Comparison of ENCODE assay signal across 9 cellular contexts in the genomic region with DNA sequence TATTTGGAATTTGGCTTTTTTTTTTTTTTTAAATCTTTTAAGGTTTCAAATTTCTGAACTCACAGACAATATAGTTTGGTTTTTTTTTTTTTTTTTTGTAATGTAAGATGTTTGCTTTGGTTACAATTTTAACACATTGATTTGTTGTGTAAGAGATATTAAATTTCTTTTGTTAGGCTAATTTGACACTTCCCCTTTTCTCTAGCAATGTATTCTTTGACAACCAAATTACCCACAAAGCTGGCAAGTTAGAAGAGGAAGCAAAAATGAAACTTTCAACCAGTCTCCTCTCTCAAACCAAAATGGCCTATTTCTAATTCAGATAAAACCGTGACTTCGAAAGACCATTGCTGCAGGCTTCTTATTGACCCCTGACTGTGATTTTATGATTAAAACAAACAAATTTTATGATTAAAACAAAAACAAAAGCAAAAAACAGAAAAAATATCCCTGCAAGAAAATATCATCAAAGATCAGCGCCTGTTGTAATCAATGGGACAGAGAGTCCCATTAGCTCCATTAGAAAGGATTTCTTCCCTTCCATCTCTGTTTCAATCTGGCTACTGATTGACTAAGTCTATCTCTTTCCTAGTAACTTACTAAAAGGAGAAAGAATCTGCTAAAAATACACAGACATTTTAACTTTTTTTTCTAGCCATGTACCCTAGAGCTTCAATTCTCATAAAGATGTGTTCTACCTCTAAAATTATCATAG.
A peak's percentile ranks its signal among the peaks of the same experiment; 100 is the strongest.
DNase-seq lines count a peak whose midpoint lies in the region; ATAC-seq and TF ChIP-seq lines count a peak whose summit lies in the region.
"Had no signal": no experiment of that assay in that cellular context is flagged by ENCODE, and none has a peak within 500 bp of the region (broad histone marks: within the 10 kb centered on the region; RNA-seq: fewer than 3 reads in every experiment).

No MANE protein-coding gene starts in this region.

- TF ChIP-seq POLR2A in esophagus squamous epithelium (IDR thresholded peaks at IDR 0.05) = no peak

- peak overlapping the region in 8 of 11 experiments; percentile 5 to 73 (median 62); a peak in 12 of 22 replicates for H3K4me2 ChIP-seq in BLaER1 treated with 17β-estradiol and CSF1 and Interleukin-3, amounts not matched to agents 10 nM and 100 nM
- H3K4me2 ChIP-seq in OCI-LY3 (ENCODE audit: low read length) = peak overlapping the region; percentile 65

- in situ Hi-C loops in G401 (cut with HindIII; ENCODE audit: low sequenced_read_pairs) = no loop called here

- 87 to 91% methylated on average over 3 of the region's 3 CpGs for WGBS in esophagus squamous epithelium, 2 donors

- H4K20me1 ChIP-seq in BLaER1 treated with 17β-estradiol and CSF1 and Interleukin-3, amounts not matched to agents 10 nM and 100 nM = no peaks in the 10 kb centered on the region
- no peaks in the 10 kb centered on the region for H4K20me1 ChIP-seq in OCI-LY3 (ENCODE audit: insufficient read depth, low read length)

- no peak for DNase-seq in activated CD4-positive, CD25-positive, alpha-beta regulatory T cell (lab: John Stamatoyannopoulos, UW)
- DNase-seq in stimulated activated naive CD8-positive, alpha-beta T cell treated with anti-CD3 and anti-CD28 coated beads, Interleukin-15, Interleukin-2, amounts not matched to agents 100 U/mL and 50 U/mL, for 24 hours = no peak
- DNase-seq in esophagus squamous epithelium (lab: John Stamatoyannopoulos, UW) (no peak), G401 (ENCODE audit: low spot score) (no peak)

- TF ChIP-seq CTCF in OCI-LY3 (IDR thresholded peaks at IDR 0.05; ENCODE audit: low read depth, low read length) (no peak), esophagus squamous epithelium (IDR thresholded peaks at IDR 0.05) (no peak)

- peak overlapping the region in 1 of 10 experiments; percentile 5; a peak in 1 of 20 replicates for H3K4me3 ChIP-seq in BLaER1 treated with 17β-estradiol and CSF1 and Interleukin-3, amounts not matched to agents 10 nM and 100 nM
- peak overlapping the region; percentile 41 for H3K4me3 ChIP-seq in OCI-LY3 (ENCODE audit: low read length)
- no peak overlapping the region for H3K4me3 ChIP-seq in esophagus squamous epithelium

- peaks cover 0 to 4% (median 0%) of the 10 kb centered on the region in 11 experiments; a peak in 2 of 22 replicates for H3K9me3 ChIP-seq in BLaER1 treated with 17β-estradiol and CSF1 and Interleukin-3, amounts not matched to agents 10 nM and 100 nM (replicated peaks in 1 of 11)
- no peaks in the 10 kb centered on the region for H3K9me3 ChIP-seq in OCI-LY3 (ENCODE audit: insufficient read depth, low read length)
- no peaks in the 10 kb centered on the region for H3K9me3 ChIP-seq in esophagus squamous epithelium

- H3K9ac ChIP-seq in BLaER1 treated with 17β-estradiol and CSF1 and Interleukin-3, amounts not matched to agents 10 nM and 100 nM = peak overlapping the region in 5 of 11 experiments; percentile 8 to 63 (median 56); a peak in 7 of 22 replicates
- H3K9ac ChIP-seq in OCI-LY3 (ENCODE audit: low read length) = peak overlapping the region; percentile 20; the same call in 1 of the 2 replicates

- intact Hi-C loops in esophagus squamous epithelium (cut with DNase I) = no loop called here

- no peaks in the 10 kb centered on the region for H3K36me3 ChIP-seq in BLaER1 treated with 17β-estradiol and CSF1 and Interleukin-3, amounts not matched to agents 10 nM and 100 nM
- H3K36me3 ChIP-seq in OCI-LY3 (replicated peaks; ENCODE audit: low read depth, low read length) (peaks cover 5% of the 10 kb centered on the region), esophagus squamous epithelium (no peaks in the 10 kb centered on the region)

- H3K27ac ChIP-seq in BLaER1 treated with 17β-estradiol and CSF1 and Interleukin-3, amounts not matched to agents 10 nM and 100 nM = peak overlapping the region; percentile 40 to 85 (median 71); a peak in 21 of 22 replicates
- H3K27ac ChIP-seq in OCI-LY3 (ENCODE audit: low read length) (no peak overlapping the region; the same call in 1 of the 2 replicates), esophagus squamous epithelium (no peak overlapping the region)
- H3K27ac ChIP-seq: epithelial cell of prostate had no signal

- peaks cover 0 to 30% (median 18%) of the 10 kb centered on the region in 10 experiments; a peak in 16 of 20 replicates for H3K4me1 ChIP-seq in BLaER1 treated with 17β-estradiol and CSF1 and Interleukin-3, amounts not matched to agents 10 nM and 100 nM
- peaks cover 13% of the 10 kb centered on the region for H3K4me1 ChIP-seq in OCI-LY3 (ENCODE audit: low read length)
- no peaks in the 10 kb centered on the region for H3K4me1 ChIP-seq in esophagus squamous epithelium

- no peaks in the 10 kb centered on the region for H3K27me3 ChIP-seq in BLaER1 treated with 17β-estradiol and CSF1 and Interleukin-3, amounts not matched to agents 10 nM and 100 nM
- no peaks in the 10 kb centered on the region for H3K27me3 ChIP-seq in OCI-LY3 (ENCODE audit: low read depth, low read length)
- H3K27me3 ChIP-seq in esophagus squamous epithelium = no peaks in the 10 kb centered on the region

- ATAC-seq in GM19452 (IDR thresholded peaks at IDR 0.05; ENCODE audit: unreplicated experiment) (peak; percentile 89), HG03066 (IDR thresholded peaks at IDR 0.05; ENCODE audit: low read depth, unreplicated experiment) (peak; percentile 89)
- ATAC-seq in stimulated activated naive CD8-positive, alpha-beta T cell treated with anti-CD3 and anti-CD28 coated beads, Interleukin-15, Interleukin-2, amounts not matched to agents 100 U/mL and 50 U/mL, for 24 hours = no peak

- no peaks in the 10 kb centered on the region for H3K79me2 ChIP-seq in OCI-LY3 (ENCODE audit: low read length)

- H2AFZ ChIP-seq in OCI-LY3 (ENCODE audit: low read depth, low read length) = peak overlapping the region; percentile 86

Comparison
In these comparisons a context has a peak if more than half of its experiments do, and no peak if none do; other contexts are left out.
1. H3K27ac ChIP-seq: peak in BLaER1 treated with 17β-estradiol and CSF1 and Interleukin-3, amounts not matched to agents 10 nM and 100 nM (11 of 11); none in OCI-LY3 (single experiment) and esophagus squamous epithelium (0 of 4).